Comparison of ENCODE assay signal across 1 cellular context in the genomic region with DNA sequence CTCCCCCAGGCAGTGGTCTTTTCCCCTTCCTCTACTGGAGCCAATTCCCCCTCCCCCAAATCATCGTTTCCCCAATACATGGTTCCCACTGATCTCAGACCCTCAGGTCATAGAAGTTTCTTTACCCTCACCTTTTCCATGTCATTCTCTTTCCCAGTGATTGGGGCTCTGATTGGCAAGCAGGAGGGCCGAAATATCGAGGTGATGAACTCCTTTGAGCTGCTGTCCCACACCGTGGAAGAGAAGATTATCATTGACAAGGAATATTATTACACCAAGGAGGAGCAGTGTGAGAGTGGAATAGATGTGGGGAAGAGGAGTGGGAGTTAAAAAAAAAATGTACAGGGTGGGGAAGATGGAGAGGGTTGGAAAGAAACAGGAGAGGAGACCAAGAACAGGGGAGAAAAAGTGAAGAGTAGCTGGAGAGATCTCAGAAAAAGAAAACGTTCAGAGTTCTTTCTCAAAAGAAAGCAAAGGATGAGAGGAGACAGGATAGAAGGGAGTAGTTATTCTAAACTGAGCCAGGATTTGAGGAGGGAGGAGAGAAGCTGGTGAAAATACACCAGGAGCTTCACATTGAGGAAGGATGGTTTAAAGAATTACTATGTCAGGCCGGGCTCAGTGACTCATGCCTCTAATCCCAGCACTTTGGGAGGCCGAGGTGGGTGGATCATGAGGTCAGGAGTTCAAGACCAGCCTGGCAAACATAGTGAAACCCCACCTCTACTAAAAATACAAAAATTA.
TF ChIP-seq lines count a peak whose summit lies in the region.

No MANE protein-coding gene starts in this region.

TF ChIP-seq in liver, 16 proteins besides CTCF, POLR2A, EP300 and RAD21 (continued from another document):
- TF ChIP-seq, protein P1, sequence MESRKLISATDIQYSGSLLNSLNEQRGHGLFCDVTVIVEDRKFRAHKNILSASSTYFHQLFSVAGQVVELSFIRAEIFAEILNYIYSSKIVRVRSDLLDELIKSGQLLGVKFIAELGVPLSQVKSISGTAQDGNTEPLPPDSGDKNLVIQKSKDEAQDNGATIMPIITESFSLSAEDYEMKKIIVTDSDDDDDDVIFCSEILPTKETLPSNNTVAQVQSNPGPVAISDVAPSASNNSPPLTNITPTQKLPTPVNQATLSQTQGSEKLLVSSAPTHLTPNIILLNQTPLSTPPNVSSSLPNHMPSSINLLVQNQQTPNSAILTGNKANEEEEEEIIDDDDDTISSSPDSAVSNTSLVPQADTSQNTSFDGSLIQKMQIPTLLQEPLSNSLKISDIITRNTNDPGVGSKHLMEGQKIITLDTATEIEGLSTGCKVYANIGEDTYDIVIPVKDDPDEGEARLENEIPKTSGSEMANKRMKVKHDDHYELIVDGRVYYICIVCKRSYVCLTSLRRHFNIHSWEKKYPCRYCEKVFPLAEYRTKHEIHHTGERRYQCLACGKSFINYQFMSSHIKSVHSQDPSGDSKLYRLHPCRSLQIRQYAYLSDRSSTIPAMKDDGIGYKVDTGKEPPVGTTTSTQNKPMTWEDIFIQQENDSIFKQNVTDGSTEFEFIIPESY (IDR thresholded peaks at IDR 0.05): no peak
